Comparison of ENCODE assay signal across 24 cellular contexts in the genomic region with DNA sequence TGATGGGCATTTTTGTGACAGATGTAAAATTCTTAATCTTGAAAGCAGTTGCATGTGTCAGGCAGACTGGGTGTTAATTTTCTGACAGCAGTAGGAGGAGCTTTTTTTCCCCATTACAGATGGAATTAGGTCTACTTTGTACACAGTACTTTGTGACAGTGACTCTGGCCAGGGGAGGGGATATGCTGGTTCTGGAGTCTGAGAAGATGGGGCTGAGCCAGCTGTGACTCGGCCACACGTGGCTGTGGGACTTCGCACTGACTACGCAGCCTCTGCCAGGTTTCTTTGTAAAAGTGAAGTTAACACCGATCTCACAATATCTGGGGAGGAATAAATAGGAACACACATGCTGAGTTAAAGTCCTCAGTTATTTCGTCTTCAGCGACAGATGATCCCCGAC.
"Had no signal": no experiment of that assay in that cellular context is flagged by ENCODE, and none has a peak within 500 bp of the region (broad histone marks: within the 10 kb centered on the region; RNA-seq: fewer than 3 reads in every experiment).

No MANE protein-coding gene starts in this region.

- DNase-seq: stimulated activated CD4-positive, alpha-beta T cell treated with anti-CD3 and anti-CD28 coated beads, Interleukin-2, amount 100 ng/mL, for 48 hours; stimulated activated CD4-positive, alpha-beta T cell treated with anti-CD3 and anti-CD28 coated beads, Interleukin-4, amount 100 ng/mL, for 1 hour; stimulated activated CD4-positive, alpha-beta T cell treated with anti-CD3 and anti-CD28 coated beads, Interleukin-4, amount 100 ng/mL, for 24 hours; stimulated activated CD4-positive, alpha-beta T cell treated with anti-CD3 and anti-CD28 coated beads, Interleukin-4, amount 100 ng/mL, for 4 hours; stimulated activated CD8-positive, alpha-beta memory T cell treated with anti-CD3 and anti-CD28 coated beads, Interleukin-4, amount 100 ng/mL, for 48 hours; stimulated activated naive B cell treated with anti-CD40 and anti-IgM and Interleukin-4, amounts not matched to agents 10 μg/mL and 1 μg/mL and 100 μg/mL, for 72 hours; stimulated activated naive CD4-positive, alpha-beta T cell; stimulated activated naive CD4-positive, alpha-beta T cell treated with Interleukin-2 at 50 U/mL for 16 hours; stimulated activated naive CD8-positive, alpha-beta T cell treated with anti-CD3 and anti-CD28 coated beads, Interleukin-15, amount 100 ng/mL, for 72 hours; stimulated activated naive CD8-positive, alpha-beta T cell treated with anti-CD3 and anti-CD28 coated beads, Interleukin-15, Interleukin-2, amounts not matched to agents 100 U/mL and 50 U/mL, for 24 hours; stomach; substantia nigra; testis; thyroid gland; tibial artery; transverse colon; trophoblast cell; upper lobe of left lung; upper lobe of right lung; uterus had no signal

- ATAC-seq: stimulated activated effector memory CD8-positive, alpha-beta T cell treated with anti-CD3 and anti-CD28 coated beads, Interleukin-12 subunit alpha, Interleukin-12 subunit beta, amount 100 ng/mL, for 72 hours; stimulated activated memory B cell treated with anti-CD40 and anti-IgM and Interleukin-4, amounts not matched to agents 10 μg/mL and 1 μg/mL and 100 μg/mL, for 72 hours; stimulated activated naive B cell treated with anti-CD40 and anti-IgM and Interleukin-4, amounts not matched to agents 10 μg/mL and 1 μg/mL and 100 μg/mL, for 72 hours; stimulated activated naive CD8-positive, alpha-beta T cell treated with anti-CD3 and anti-CD28 coated beads, Interleukin-15, amount 100 ng/mL, for 72 hours; stimulated activated naive CD8-positive, alpha-beta T cell treated with anti-CD3 and anti-CD28 coated beads, Interleukin-15, Interleukin-2, amounts not matched to agents 100 U/mL and 50 U/mL, for 24 hours; upper lobe of right lung had no signal

- H3K4me3 Mint-ChIP-seq: stimulated activated effector memory CD8-positive, alpha-beta T cell treated with anti-CD3 and anti-CD28 coated beads, Interleukin-12 subunit alpha, Interleukin-12 subunit beta, amount 100 ng/mL, for 72 hours; stimulated activated memory B cell treated with anti-CD40 and anti-IgM and Interleukin-4, amounts not matched to agents 10 μg/mL and 1 μg/mL and 100 μg/mL, for 72 hours; stimulated activated naive B cell treated with anti-CD40 and anti-IgM and Interleukin-4, amounts not matched to agents 10 μg/mL and 1 μg/mL and 100 μg/mL, for 72 hours; stimulated activated naive CD8-positive, alpha-beta T cell treated with anti-CD3 and anti-CD28 coated beads, Interleukin-15, amount 100 ng/mL, for 72 hours; stimulated activated naive CD8-positive, alpha-beta T cell treated with anti-CD3 and anti-CD28 coated beads, Interleukin-15, Interleukin-2, amounts not matched to agents 100 ng/mL and 50 ng/mL, for 24 hours; type B pancreatic cell had no signal

- H3K27me3 Mint-ChIP-seq: stimulated activated memory B cell treated with anti-CD40 and anti-IgM and Interleukin-4, amounts not matched to agents 10 μg/mL and 1 μg/mL and 100 μg/mL, for 72 hours; stimulated activated naive B cell treated with anti-CD40 and anti-IgM and Interleukin-4, amounts not matched to agents 10 μg/mL and 1 μg/mL and 100 μg/mL, for 72 hours; stimulated activated naive CD8-positive, alpha-beta T cell treated with anti-CD3 and anti-CD28 coated beads, Interleukin-15, amount 100 ng/mL, for 72 hours; stimulated activated naive CD8-positive, alpha-beta T cell treated with anti-CD3 and anti-CD28 coated beads, Interleukin-15, Interleukin-2, amounts not matched to agents 100 ng/mL and 50 ng/mL, for 24 hours; type B pancreatic cell had no signal

- H3K27ac Mint-ChIP-seq: stimulated activated effector memory CD8-positive, alpha-beta T cell treated with anti-CD3 and anti-CD28 coated beads, Interleukin-12 subunit alpha, Interleukin-12 subunit beta, amount 100 ng/mL, for 72 hours; stimulated activated memory B cell treated with anti-CD40 and anti-IgM and Interleukin-4, amounts not matched to agents 10 μg/mL and 1 μg/mL and 100 μg/mL, for 72 hours; stimulated activated naive B cell treated with anti-CD40 and anti-IgM and Interleukin-4, amounts not matched to agents 10 μg/mL and 1 μg/mL and 100 μg/mL, for 72 hours; stimulated activated naive CD8-positive, alpha-beta T cell treated with anti-CD3 and anti-CD28 coated beads, Interleukin-15, amount 100 ng/mL, for 72 hours; stimulated activated naive CD8-positive, alpha-beta T cell treated with anti-CD3 and anti-CD28 coated beads, Interleukin-15, Interleukin-2, amounts not matched to agents 100 ng/mL and 50 ng/mL, for 24 hours; type B pancreatic cell had no signal

- H3K9me3 Mint-ChIP-seq: stimulated activated effector memory CD8-positive, alpha-beta T cell treated with anti-CD3 and anti-CD28 coated beads, Interleukin-12 subunit alpha, Interleukin-12 subunit beta, amount 100 ng/mL, for 72 hours had no signal

- H3K4me1 Mint-ChIP-seq: stimulated activated effector memory CD8-positive, alpha-beta T cell treated with anti-CD3 and anti-CD28 coated beads, Interleukin-12 subunit alpha, Interleukin-12 subunit beta, amount 100 ng/mL, for 72 hours; stimulated activated naive B cell treated with anti-CD40 and anti-IgM and Interleukin-4, amounts not matched to agents 10 μg/mL and 1 μg/mL and 100 μg/mL, for 72 hours; stimulated activated naive CD8-positive, alpha-beta T cell treated with anti-CD3 and anti-CD28 coated beads, Interleukin-15, amount 100 ng/mL, for 72 hours had no signal
